In the genomic region with DNA sequence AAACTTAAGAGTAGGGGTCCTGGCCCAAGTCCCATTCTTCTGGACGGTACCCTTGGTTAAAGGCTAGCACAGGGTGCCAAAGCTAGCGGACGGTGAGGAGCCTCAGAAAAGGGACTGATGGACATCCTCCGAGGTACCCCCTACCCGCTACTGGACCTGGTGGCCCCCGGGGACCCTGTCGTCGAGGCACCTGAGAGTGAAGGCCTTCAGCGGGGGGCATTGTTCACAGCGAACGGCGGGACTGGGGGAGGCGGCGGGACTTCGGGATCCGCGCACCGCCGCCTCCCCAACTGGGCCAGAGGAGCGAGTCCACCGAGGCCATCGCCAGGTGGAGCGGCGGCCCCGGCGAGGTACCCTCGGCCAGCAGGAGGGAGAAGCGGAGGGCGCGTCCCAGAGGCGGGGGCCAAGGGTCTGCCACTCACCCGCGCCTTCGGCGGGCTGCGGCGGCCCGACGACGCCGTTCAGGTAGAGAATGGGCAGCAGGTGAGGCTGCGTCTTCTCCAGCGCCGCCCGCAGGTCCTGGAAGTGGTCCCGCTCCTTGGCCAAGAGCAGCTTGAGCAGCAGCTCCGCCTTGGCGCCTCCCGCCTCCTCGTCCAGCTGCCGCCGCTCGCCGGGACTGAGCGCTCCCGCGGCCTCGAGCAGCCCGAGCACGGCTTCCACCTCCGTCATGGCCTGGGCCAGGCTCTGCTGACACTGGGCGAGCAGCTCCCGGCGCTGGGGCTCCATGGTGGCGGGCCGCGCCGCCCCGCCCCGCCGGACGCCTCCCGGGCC, we compare ENCODE assay signal across 1 cellular context.
TF ChIP-seq lines count a peak whose summit lies in the region.

No MANE protein-coding gene starts in this region.

TF ChIP-seq in K562, 482 proteins besides CTCF, POLR2A, EP300 and RAD21 (continued from another document and continues in another):
- TF ChIP-seq HOXB6 (CRISPR knock-in tag; IDR thresholded peaks at IDR 0.05; ENCODE audit: borderline replicate concordance) (no peak), SMARCA4 (IDR thresholded peaks at IDR 0.05) (no peak), CREB3L1 (IDR thresholded peaks at IDR 0.05; ENCODE audit: borderline replicate concordance, low read depth) (peak; percentile 21; the same call in 1 of the 2 replicates), ZNF408 (CRISPR knock-in tag; IDR thresholded peaks at IDR 0.05; ENCODE audit: low read depth) (no peak), ARID4B (CRISPR knock-in tag; IDR thresholded peaks at IDR 0.05) (peak; percentile 49; the same call in 1 of the 2 replicates), U2AF1 (optimal IDR thresholded peaks at IDR 0.05; ENCODE audit: low read depth, low read length) (no peak), MNT (conservative IDR thresholded peaks at IDR 0.05) (no peak), FOXK1 (CRISPR knock-in tag; IDR thresholded peaks at IDR 0.05; ENCODE audit: borderline replicate concordance) (no peak), NFE2 (IDR thresholded peaks at IDR 0.05; ENCODE audit: low read depth) (no peak), ZEB2 (IDR thresholded peaks at IDR 0.05) (0 out of 2 replicates have a peak, but pooled peaks have one; percentile 45), CCAR2 (IDR thresholded peaks at IDR 0.05; ENCODE audit: low read depth, low read length) (no peak), SIN3A (IDR thresholded peaks at IDR 0.05; ENCODE audit: borderline replicate concordance in 2 of 2, control insufficient read depth in 1 of 2, low read depth in 2 of 2, low read length in 2 of 2) (peak; percentile 5 to 54; a peak in 1 of 4 replicates), CXXC5 (CRISPR knock-in tag; IDR thresholded peaks at IDR 0.05) (peak; percentile 18), PKNOX1 (IDR thresholded peaks at IDR 0.05) (peak; percentile 28; the same call in 1 of the 2 replicates), NONO (IDR thresholded peaks at IDR 0.05; ENCODE audit: low read depth in 2 of 2, low read length in 1 of 2) (0 out of 4 replicates have a peak, but pooled peaks of 1 of the 2 experiments have one; percentile 60), JUN (IDR thresholded peaks at IDR 0.05; ENCODE audit: borderline replicate concordance, low read depth, low read length) (no peak), JUN (CRISPR knock-in tag; IDR thresholded peaks at IDR 0.05; ENCODE audit: borderline replicate concordance) (no peak), BHLHE40 (IDR thresholded peaks at IDR 0.05; ENCODE audit: low read length) (no peak), CEBPG (CRISPR knock-in tag; IDR thresholded peaks at IDR 0.05) (peak; percentile 17; the same call in 1 of the 2 replicates), CEBPG (tag; conservative IDR thresholded peaks at IDR 0.05 in 1 of 2, IDR thresholded peaks at IDR 0.05 in 1 of 2) (no peak), ETV6 (IDR thresholded peaks at IDR 0.05; ENCODE audit: borderline replicate concordance in 1 of 2, low read depth in 2 of 2, low read length in 1 of 2) (peak in 1 of 2 experiments; percentile 25; a peak in 1 of 4 replicates), ETV6 (CRISPR knock-in tag; IDR thresholded peaks at IDR 0.05; ENCODE audit: borderline replicate concordance) (no peak; the same call in 1 of the 2 replicates), ZNF133 (CRISPR knock-in tag; IDR thresholded peaks at IDR 0.05) (no peak), RREB1 (CRISPR knock-in tag; IDR thresholded peaks at IDR 0.05) (0 out of 2 replicates have a peak, but pooled peaks have one; percentile 12), RBM14 (IDR thresholded peaks at IDR 0.05; ENCODE audit: borderline replicate concordance, insufficient read depth, low read depth, low read length) (0 out of 2 replicates have a peak, but pooled peaks have one; percentile 60), FUS (optimal IDR thresholded peaks at IDR 0.05; ENCODE audit: low read depth, low read length) (peak; percentile 78), BCLAF1 (IDR thresholded peaks at IDR 0.05; ENCODE audit: borderline replicate concordance in 1 of 2, control insufficient read depth in 1 of 2, low read depth in 2 of 2, low read length in 1 of 2) (no peak), E2F3 (CRISPR knock-in tag; IDR thresholded peaks at IDR 0.05) (no peak)
- TF ChIP-seq, protein P1, sequence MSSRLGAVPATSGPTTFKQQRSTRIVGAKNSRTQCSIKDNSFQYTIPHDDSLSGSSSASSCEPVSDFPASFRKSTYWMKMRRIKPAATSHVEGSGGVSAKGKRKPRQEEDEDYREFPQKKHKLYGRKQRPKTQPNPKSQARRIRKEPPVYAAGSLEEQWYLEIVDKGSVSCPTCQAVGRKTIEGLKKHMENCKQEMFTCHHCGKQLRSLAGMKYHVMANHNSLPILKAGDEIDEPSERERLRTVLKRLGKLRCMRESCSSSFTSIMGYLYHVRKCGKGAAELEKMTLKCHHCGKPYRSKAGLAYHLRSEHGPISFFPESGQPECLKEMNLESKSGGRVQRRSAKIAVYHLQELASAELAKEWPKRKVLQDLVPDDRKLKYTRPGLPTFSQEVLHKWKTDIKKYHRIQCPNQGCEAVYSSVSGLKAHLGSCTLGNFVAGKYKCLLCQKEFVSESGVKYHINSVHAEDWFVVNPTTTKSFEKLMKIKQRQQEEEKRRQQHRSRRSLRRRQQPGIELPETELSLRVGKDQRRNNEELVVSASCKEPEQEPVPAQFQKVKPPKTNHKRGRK (tag; IDR thresholded peaks at IDR 0.05), result no peak
- TF ChIP-seq, protein P2, sequence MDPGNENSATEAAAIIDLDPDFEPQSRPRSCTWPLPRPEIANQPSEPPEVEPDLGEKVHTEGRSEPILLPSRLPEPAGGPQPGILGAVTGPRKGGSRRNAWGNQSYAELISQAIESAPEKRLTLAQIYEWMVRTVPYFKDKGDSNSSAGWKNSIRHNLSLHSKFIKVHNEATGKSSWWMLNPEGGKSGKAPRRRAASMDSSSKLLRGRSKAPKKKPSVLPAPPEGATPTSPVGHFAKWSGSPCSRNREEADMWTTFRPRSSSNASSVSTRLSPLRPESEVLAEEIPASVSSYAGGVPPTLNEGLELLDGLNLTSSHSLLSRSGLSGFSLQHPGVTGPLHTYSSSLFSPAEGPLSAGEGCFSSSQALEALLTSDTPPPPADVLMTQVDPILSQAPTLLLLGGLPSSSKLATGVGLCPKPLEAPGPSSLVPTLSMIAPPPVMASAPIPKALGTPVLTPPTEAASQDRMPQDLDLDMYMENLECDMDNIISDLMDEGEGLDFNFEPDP (CRISPR knock-in tag; IDR thresholded peaks at IDR 0.05), result no peak
